In the genomic region with DNA sequence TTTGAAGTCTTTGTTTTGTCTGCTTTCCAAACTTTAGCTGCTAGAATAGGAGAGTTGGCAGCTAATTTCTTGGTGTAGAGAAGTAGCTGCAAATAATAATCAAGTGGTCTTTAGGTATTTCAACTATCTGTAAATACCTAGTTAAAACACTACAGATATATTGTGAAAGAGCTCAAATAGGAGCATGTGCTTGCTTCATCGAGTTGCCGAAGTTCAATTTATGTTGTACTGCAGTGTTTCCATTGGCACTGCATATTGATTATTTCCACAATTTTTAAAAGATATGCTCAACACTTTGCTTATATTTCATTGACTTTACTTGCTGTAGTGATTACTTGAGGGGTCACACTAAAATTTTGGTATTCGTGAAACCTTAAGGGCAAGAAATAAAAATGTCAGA, we compare ENCODE assay signal across 1 cellular context.
TF ChIP-seq lines count a peak whose summit lies in the region.

No MANE protein-coding gene starts in this region.

TF ChIP-seq in HepG2, 621 proteins besides CTCF, POLR2A, EP300 and RAD21 (continued from another document and continues in another):
- TF ChIP-seq, protein P1, sequence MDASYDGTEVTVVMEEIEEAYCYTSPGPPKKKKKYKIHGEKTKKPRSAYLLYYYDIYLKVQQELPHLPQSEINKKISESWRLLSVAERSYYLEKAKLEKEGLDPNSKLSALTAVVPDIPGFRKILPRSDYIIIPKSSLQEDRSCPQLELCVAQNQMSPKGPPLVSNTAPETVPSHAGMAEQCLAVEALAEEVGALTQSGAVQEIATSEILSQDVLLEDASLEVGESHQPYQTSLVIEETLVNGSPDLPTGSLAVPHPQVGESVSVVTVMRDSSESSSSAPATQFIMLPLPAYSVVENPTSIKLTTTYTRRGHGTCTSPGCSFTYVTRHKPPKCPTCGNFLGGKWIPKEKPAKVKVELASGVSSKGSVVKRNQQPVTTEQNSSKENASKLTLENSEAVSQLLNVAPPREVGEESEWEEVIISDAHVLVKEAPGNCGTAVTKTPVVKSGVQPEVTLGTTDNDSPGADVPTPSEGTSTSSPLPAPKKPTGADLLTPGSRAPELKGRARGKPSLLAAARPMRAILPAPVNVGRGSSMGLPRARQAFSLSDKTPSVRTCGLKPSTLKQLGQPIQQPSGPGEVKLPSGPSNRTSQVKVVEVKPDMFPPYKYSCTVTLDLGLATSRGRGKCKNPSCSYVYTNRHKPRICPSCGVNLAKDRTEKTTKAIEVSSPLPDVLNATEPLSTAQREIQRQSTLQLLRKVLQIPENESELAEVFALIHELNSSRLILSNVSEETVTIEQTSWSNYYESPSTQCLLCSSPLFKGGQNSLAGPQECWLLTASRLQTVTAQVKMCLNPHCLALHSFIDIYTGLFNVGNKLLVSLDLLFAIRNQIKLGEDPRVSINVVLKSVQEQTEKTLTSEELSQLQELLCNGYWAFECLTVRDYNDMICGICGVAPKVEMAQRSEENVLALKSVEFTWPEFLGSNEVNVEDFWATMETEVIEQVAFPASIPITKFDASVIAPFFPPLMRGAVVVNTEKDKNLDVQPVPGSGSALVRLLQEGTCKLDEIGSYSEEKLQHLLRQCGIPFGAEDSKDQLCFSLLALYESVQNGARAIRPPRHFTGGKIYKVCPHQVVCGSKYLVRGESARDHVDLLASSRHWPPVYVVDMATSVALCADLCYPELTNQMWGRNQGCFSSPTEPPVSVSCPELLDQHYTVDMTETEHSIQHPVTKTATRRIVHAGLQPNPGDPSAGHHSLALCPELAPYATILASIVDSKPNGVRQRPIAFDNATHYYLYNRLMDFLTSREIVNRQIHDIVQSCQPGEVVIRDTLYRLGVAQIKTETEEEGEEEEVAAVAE (CRISPR knock-in tag; IDR thresholded peaks at IDR 0.05; ENCODE audit: borderline replicate concordance) = no peak
- TF ChIP-seq HOXA3 (CRISPR knock-in tag; IDR thresholded peaks at IDR 0.05) = no peak
- no peak for TF ChIP-seq SP2 (CRISPR knock-in tag; IDR thresholded peaks at IDR 0.05)
- no peak for TF ChIP-seq ZNF12 (CRISPR knock-in tag; IDR thresholded peaks at IDR 0.05)
- no peak for TF ChIP-seq ZNF282 (IDR thresholded peaks at IDR 0.05; ENCODE audit: partially characterized antibody)
- TF ChIP-seq ELF3 (CRISPR knock-in tag; IDR thresholded peaks at IDR 0.05) = 0 out of 2 replicates have a peak, but pooled peaks have one; percentile 13
- TF ChIP-seq ZNF329 (CRISPR knock-in tag; IDR thresholded peaks at IDR 0.05; ENCODE audit: low read depth) = no peak
- no peak for TF ChIP-seq ZNF816 (CRISPR knock-in tag; IDR thresholded peaks at IDR 0.05; ENCODE audit: borderline replicate concordance)
- TF ChIP-seq, protein P2, sequence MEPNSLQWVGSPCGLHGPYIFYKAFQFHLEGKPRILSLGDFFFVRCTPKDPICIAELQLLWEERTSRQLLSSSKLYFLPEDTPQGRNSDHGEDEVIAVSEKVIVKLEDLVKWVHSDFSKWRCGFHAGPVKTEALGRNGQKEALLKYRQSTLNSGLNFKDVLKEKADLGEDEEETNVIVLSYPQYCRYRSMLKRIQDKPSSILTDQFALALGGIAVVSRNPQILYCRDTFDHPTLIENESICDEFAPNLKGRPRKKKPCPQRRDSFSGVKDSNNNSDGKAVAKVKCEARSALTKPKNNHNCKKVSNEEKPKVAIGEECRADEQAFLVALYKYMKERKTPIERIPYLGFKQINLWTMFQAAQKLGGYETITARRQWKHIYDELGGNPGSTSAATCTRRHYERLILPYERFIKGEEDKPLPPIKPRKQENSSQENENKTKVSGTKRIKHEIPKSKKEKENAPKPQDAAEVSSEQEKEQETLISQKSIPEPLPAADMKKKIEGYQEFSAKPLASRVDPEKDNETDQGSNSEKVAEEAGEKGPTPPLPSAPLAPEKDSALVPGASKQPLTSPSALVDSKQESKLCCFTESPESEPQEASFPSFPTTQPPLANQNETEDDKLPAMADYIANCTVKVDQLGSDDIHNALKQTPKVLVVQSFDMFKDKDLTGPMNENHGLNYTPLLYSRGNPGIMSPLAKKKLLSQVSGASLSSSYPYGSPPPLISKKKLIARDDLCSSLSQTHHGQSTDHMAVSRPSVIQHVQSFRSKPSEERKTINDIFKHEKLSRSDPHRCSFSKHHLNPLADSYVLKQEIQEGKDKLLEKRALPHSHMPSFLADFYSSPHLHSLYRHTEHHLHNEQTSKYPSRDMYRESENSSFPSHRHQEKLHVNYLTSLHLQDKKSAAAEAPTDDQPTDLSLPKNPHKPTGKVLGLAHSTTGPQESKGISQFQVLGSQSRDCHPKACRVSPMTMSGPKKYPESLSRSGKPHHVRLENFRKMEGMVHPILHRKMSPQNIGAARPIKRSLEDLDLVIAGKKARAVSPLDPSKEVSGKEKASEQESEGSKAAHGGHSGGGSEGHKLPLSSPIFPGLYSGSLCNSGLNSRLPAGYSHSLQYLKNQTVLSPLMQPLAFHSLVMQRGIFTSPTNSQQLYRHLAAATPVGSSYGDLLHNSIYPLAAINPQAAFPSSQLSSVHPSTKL (CRISPR knock-in tag; IDR thresholded peaks at IDR 0.05) = peak; percentile 70
- TF ChIP-seq, protein P3, sequence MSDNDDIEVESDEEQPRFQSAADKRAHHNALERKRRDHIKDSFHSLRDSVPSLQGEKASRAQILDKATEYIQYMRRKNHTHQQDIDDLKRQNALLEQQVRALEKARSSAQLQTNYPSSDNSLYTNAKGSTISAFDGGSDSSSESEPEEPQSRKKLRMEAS (IDR thresholded peaks at IDR 0.05) = peak; percentile 79
- no peak for TF ChIP-seq TMF1 (CRISPR knock-in tag; IDR thresholded peaks at IDR 0.05; ENCODE audit: low read depth)
- no peak for TF ChIP-seq ZNF251 (CRISPR knock-in tag; IDR thresholded peaks at IDR 0.05)
- no peak for TF ChIP-seq JDP2 (CRISPR knock-in tag; IDR thresholded peaks at IDR 0.05; ENCODE audit: borderline replicate concordance)
- no peak for TF ChIP-seq TCF7L2 (IDR thresholded peaks at IDR 0.05; ENCODE audit: low read depth, low read length)
- 0 out of 2 replicates have a peak, but pooled peaks have one; percentile 24 for TF ChIP-seq NCOR1 (IDR thresholded peaks at IDR 0.05; ENCODE audit: borderline replicate concordance, low read length)
- no peak for TF ChIP-seq GLI4 (CRISPR knock-in tag; IDR thresholded peaks at IDR 0.05; ENCODE audit: borderline replicate concordance)
- no peak for TF ChIP-seq ISL2 (CRISPR knock-in tag; IDR thresholded peaks at IDR 0.05)
- no peak for TF ChIP-seq ZZZ3 (CRISPR knock-in tag; IDR thresholded peaks at IDR 0.05; ENCODE audit: borderline replicate concordance)
- TF ChIP-seq RELA (CRISPR knock-in tag; IDR thresholded peaks at IDR 0.05) = no peak
- peak; percentile 89; the same call in 1 of the 2 replicates for TF ChIP-seq ZBTB3 (CRISPR knock-in tag; IDR thresholded peaks at IDR 0.05; ENCODE audit: borderline replicate concordance, low read depth)
- TF ChIP-seq ZNF446 (CRISPR knock-in tag; IDR thresholded peaks at IDR 0.05) = no peak
- no peak for TF ChIP-seq KDM6A (CRISPR knock-in tag; IDR thresholded peaks at IDR 0.05; ENCODE audit: low read depth)
- TF ChIP-seq, protein P4, sequence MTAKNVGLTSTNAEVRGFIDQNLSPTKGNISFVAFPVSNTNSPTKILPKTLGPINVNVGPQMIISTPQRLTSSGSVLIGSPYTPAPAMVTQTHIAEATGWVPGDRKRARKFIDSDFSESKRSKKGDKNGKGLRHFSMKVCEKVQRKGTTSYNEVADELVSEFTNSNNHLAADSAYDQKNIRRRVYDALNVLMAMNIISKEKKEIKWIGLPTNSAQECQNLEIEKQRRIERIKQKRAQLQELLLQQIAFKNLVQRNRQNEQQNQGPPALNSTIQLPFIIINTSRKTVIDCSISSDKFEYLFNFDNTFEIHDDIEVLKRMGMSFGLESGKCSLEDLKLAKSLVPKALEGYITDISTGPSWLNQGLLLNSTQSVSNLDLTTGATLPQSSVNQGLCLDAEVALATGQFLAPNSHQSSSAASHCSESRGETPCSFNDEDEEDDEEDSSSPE (CRISPR knock-in tag; IDR thresholded peaks at IDR 0.05) = peak; percentile 70
- TF ChIP-seq, protein P5, sequence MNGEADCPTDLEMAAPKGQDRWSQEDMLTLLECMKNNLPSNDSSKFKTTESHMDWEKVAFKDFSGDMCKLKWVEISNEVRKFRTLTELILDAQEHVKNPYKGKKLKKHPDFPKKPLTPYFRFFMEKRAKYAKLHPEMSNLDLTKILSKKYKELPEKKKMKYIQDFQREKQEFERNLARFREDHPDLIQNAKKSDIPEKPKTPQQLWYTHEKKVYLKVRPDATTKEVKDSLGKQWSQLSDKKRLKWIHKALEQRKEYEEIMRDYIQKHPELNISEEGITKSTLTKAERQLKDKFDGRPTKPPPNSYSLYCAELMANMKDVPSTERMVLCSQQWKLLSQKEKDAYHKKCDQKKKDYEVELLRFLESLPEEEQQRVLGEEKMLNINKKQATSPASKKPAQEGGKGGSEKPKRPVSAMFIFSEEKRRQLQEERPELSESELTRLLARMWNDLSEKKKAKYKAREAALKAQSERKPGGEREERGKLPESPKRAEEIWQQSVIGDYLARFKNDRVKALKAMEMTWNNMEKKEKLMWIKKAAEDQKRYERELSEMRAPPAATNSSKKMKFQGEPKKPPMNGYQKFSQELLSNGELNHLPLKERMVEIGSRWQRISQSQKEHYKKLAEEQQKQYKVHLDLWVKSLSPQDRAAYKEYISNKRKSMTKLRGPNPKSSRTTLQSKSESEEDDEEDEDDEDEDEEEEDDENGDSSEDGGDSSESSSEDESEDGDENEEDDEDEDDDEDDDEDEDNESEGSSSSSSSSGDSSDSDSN (CRISPR knock-in tag; IDR thresholded peaks at IDR 0.05) = no peak
- TF ChIP-seq TCF7 (IDR thresholded peaks at IDR 0.05; ENCODE audit: low read depth) = peak; percentile 8; the same call in 1 of the 2 replicates
- TF ChIP-seq SCMH1 (CRISPR knock-in tag; IDR thresholded peaks at IDR 0.05; ENCODE audit: borderline replicate concordance) = no peak
- TF ChIP-seq SALL1 (CRISPR knock-in tag; IDR thresholded peaks at IDR 0.05) = no peak; the same call in 1 of the 2 replicates
- no peak for TF ChIP-seq STAG1 (CRISPR knock-in tag; IDR thresholded peaks at IDR 0.05)
- no peak for TF ChIP-seq ZNF747 (CRISPR knock-in tag; IDR thresholded peaks at IDR 0.05; ENCODE audit: borderline replicate concordance)
- no peak for TF ChIP-seq ZNF619 (CRISPR knock-in tag; IDR thresholded peaks at IDR 0.05)
- TF ChIP-seq CREM (IDR thresholded peaks at IDR 0.05) = peak; percentile 54; the same call in 1 of the 2 replicates
- no peak for TF ChIP-seq CREM (CRISPR knock-in tag; IDR thresholded peaks at IDR 0.05)
- no peak for TF ChIP-seq ATF7-NPFF (CRISPR knock-in tag; IDR thresholded peaks at IDR 0.05; ENCODE audit: low read depth)
- TF ChIP-seq YY1 (IDR thresholded peaks at IDR 0.05; ENCODE audit: insufficient read depth, insufficient replicate concordance, low read depth, low read length) = no peak
- TF ChIP-seq TBL1XR1 (IDR thresholded peaks at IDR 0.05; ENCODE audit: borderline replicate concordance, low read length, partially characterized antibody) = no peak
- TF ChIP-seq NKX3-1 (CRISPR knock-in tag; IDR thresholded peaks at IDR 0.05) = no peak
- TF ChIP-seq RCOR2 (CRISPR knock-in tag; IDR thresholded peaks at IDR 0.05) = no peak
- TF ChIP-seq, protein P6, sequence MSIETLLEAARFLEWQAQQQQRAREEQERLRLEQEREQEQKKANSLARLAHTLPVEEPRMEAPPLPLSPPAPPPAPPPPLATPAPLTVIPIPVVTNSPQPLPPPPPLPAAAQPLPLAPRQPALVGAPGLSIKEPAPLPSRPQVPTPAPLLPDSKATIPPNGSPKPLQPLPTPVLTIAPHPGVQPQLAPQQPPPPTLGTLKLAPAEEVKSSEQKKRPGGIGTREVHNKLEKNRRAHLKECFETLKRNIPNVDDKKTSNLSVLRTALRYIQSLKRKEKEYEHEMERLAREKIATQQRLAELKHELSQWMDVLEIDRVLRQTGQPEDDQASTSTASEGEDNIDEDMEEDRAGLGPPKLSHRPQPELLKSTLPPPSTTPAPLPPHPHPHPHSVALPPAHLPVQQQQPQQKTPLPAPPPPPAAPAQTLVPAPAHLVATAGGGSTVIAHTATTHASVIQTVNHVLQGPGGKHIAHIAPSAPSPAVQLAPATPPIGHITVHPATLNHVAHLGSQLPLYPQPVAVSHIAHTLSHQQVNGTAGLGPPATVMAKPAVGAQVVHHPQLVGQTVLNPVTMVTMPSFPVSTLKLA (IDR thresholded peaks at IDR 0.05) = no peak
- no peak for TF ChIP-seq ZNF431 (CRISPR knock-in tag; IDR thresholded peaks at IDR 0.05; ENCODE audit: borderline replicate concordance, low read depth)
- TF ChIP-seq TBX3 (IDR thresholded peaks at IDR 0.05; ENCODE audit: borderline replicate concordance) = no peak
- no peak for TF ChIP-seq SRF (IDR thresholded peaks at IDR 0.05; ENCODE audit: low read depth, low read length)
- no peak for TF ChIP-seq ZNF256 (CRISPR knock-in tag; conservative IDR thresholded peaks at IDR 0.05)
- TF ChIP-seq ZNF468 (CRISPR knock-in tag; IDR thresholded peaks at IDR 0.05) = no peak
- TF ChIP-seq HDAC1 (CRISPR knock-in tag; IDR thresholded peaks at IDR 0.05) = no peak
- no peak for TF ChIP-seq ZNF563 (CRISPR knock-in tag; IDR thresholded peaks at IDR 0.05)
- no peak for TF ChIP-seq ZNF850 (CRISPR knock-in tag; conservative IDR thresholded peaks at IDR 0.05)
